In genomic region chrX:14064632-14065432, GRCh38 we compare ENCODE assay signal across 13 cellular contexts. TPM values are rescaled to one million over a fixed set of nuclear protein-coding genes. Genes with fewer than 3 reads are reported as not detected.
A peak's percentile ranks its signal among the peaks of the same experiment; 100 is the strongest.
DNase-seq lines count a peak whose midpoint lies in the region; ATAC-seq, FAIRE-seq and TF ChIP-seq lines count a peak whose summit lies in the region.
"Had no signal": no experiment of that assay in that cellular context is flagged by ENCODE, and none has a peak within 500 bp of the region (broad histone marks: within the 10 kb centered on the region; RNA-seq: fewer than 3 reads in every experiment).

No MANE protein-coding gene starts in this region.

- H3K9me3 ChIP-seq in HEK293 (ENCODE audit: control insufficient read depth, insufficient read depth, low read depth, low read length) (no peaks in the 10 kb centered on the region), Panc1 (ENCODE audit: control insufficient read depth, insufficient read depth, low read depth, low read length) (no peaks in the 10 kb centered on the region), osteoblast (ENCODE audit: low read depth, low read length) (no peaks in the 10 kb centered on the region)
- H3K9me3 ChIP-seq: gastroesophageal sphincter had no signal

- H3K27me3 ChIP-seq in Panc1 (ENCODE audit: control insufficient read depth, insufficient read depth, low read length) (no peaks in the 10 kb centered on the region), osteoblast (ENCODE audit: insufficient read depth, low read length) (no peaks in the 10 kb centered on the region)
- H3K27me3 ChIP-seq: gastroesophageal sphincter had no signal

- H3K4me3 Mint-ChIP-seq in stimulated activated naive B cell treated with anti-CD40 and anti-IgM and Interleukin-4, amounts not matched to agents 10 μg/mL and 1 μg/mL and 100 μg/mL, for 72 hours: no peak overlapping the region
- H3K4me3 Mint-ChIP-seq: activated naive CD8-positive, alpha-beta T cell treated with anti-CD3 and anti-CD28 coated beads for 36 hours; naive thymus-derived CD4-positive, alpha-beta T cell had no signal

- H3K27ac ChIP-seq in HEK293 (ENCODE audit: extremely low read depth, low read depth, low read length) (no peak overlapping the region), Panc1 (ENCODE audit: low read length) (no peak overlapping the region), osteoblast (ENCODE audit: low read depth, low read length) (no peak overlapping the region)
- H3K27ac ChIP-seq: dorsolateral prefrontal cortex, gastroesophageal sphincter had no signal

- H3K4me3 ChIP-seq in HEK293 (ENCODE audit: low read depth, low read length) (no peak overlapping the region), Panc1 (ENCODE audit: low read depth in 2 of 2, low read length in 2 of 2) (0 out of 4 replicates have a peak overlapping the region, but pooled peaks of 1 of the 2 experiments have one; percentile 16), osteoblast (ENCODE audit: insufficient read depth, low read length) (no peak overlapping the region)
- H3K4me3 ChIP-seq: dorsolateral prefrontal cortex, gastroesophageal sphincter had no signal

- no peaks in the 10 kb centered on the region for H3K36me3 Mint-ChIP-seq in stimulated activated naive B cell treated with anti-CD40 and anti-IgM and Interleukin-4, amounts not matched to agents 10 μg/mL and 1 μg/mL and 100 μg/mL, for 72 hours
- H3K36me3 Mint-ChIP-seq: activated naive CD8-positive, alpha-beta T cell treated with anti-CD3 and anti-CD28 coated beads for 36 hours; naive thymus-derived CD4-positive, alpha-beta T cell had no signal

- POLR2A ChIA-PET in HEK293 (lab: Yijun Ruan, JAX) (interaction anchor here (1.2 to 1.3 kb wide), 2 partner anchors 36 to 330 kb away, joined by 3 read pairs; partner anchors contain the start of genes OFD1 and TRAPPC2), Panc1 (lab: Charles Lee) (no interaction called here)

- H4K20me1 ChIP-seq in osteoblast (ENCODE audit: insufficient read depth, low read length): no peaks in the 10 kb centered on the region

- H3K9me3 Mint-ChIP-seq in stimulated activated naive B cell treated with anti-CD40 and anti-IgM and Interleukin-4, amounts not matched to agents 10 μg/mL and 1 μg/mL and 100 μg/mL, for 72 hours: no peaks in the 10 kb centered on the region
- H3K9me3 Mint-ChIP-seq: activated naive CD8-positive, alpha-beta T cell treated with anti-CD3 and anti-CD28 coated beads for 36 hours had no signal

- BruUV-seq in Panc1 (replicated peaks; lab: Mats Ljungman, UMichigan): no TSS peak

- H3K27me3 Mint-ChIP-seq in stimulated activated naive B cell treated with anti-CD40 and anti-IgM and Interleukin-4, amounts not matched to agents 10 μg/mL and 1 μg/mL and 100 μg/mL, for 72 hours: peaks cover 7 to 29% of the 10 kb centered on the region in 2 donors

- in situ Hi-C loops in Panc1 (cut with HindIII; ENCODE audit: low pct_unique_long_range_greater_than_20kb, low sequenced_read_pairs): no loop called here

- no peak for TF ChIP-seq CTCF in HEK293 (tag by site-specific recombination; IDR thresholded peaks at IDR 0.05)
- no peak for TF ChIP-seq CTCF in Panc1 (IDR thresholded peaks at IDR 0.05)
- no peak for TF ChIP-seq CTCF in osteoblast (IDR thresholded peaks at IDR 0.05; ENCODE audit: extremely low read depth, low read depth, low read length)

- no peaks in the 10 kb centered on the region for H3K4me1 Mint-ChIP-seq in stimulated activated naive B cell treated with anti-CD40 and anti-IgM and Interleukin-4, amounts not matched to agents 10 μg/mL and 1 μg/mL and 100 μg/mL, for 72 hours
- H3K4me1 Mint-ChIP-seq: activated naive CD8-positive, alpha-beta T cell treated with anti-CD3 and anti-CD28 coated beads for 36 hours; naive thymus-derived CD4-positive, alpha-beta T cell had no signal

- DNase-seq in Panc1 (ENCODE audit: low read depth, low spot score): no peak
- DNase-seq in osteoblast (ENCODE audit: insufficient read length, low spot score, missing footprints): peak; percentile 52
- DNase-seq in medulla oblongata (ENCODE audit: extremely low spot score): no peak
- no peak for DNase-seq in stimulated activated naive B cell treated with anti-CD40 and anti-IgM and Interleukin-4, amounts not matched to agents 10 μg/mL and 1 μg/mL and 100 μg/mL, for 72 hours
- DNase-seq: activated CD8-positive, alpha-beta memory T cell treated with anti-CD3 and anti-CD28 coated beads, Interleukin-2, amount 50 U/mL, for 4 hours; activated naive CD8-positive, alpha-beta T cell treated with anti-CD3 and anti-CD28 coated beads for 36 hours; dorsolateral prefrontal cortex; naive thymus-derived CD4-positive, alpha-beta T cell; NCI-H345 had no signal

- peak; percentile 65; the same call in 1 of the 2 replicates for ATAC-seq in Panc1
- no peak for ATAC-seq in stimulated activated naive B cell treated with anti-CD40 and anti-IgM and Interleukin-4, amounts not matched to agents 10 μg/mL and 1 μg/mL and 100 μg/mL, for 72 hours (replicated peaks)
- no peak for ATAC-seq in GM18520 (IDR thresholded peaks at IDR 0.05; ENCODE audit: unreplicated experiment)
- ATAC-seq: gastroesophageal sphincter; naive thymus-derived CD4-positive, alpha-beta T cell had no signal

- no peaks in the 10 kb centered on the region for H3K36me3 ChIP-seq in HEK293 (ENCODE audit: control insufficient read depth in 2 of 2, insufficient read depth in 1 of 2, low read length in 2 of 2)
- H3K36me3 ChIP-seq in Panc1 (ENCODE audit: control insufficient read depth, insufficient read depth, low read length): no peaks in the 10 kb centered on the region
- H3K36me3 ChIP-seq in osteoblast (ENCODE audit: insufficient read depth, low read length): no peaks in the 10 kb centered on the region
- H3K36me3 ChIP-seq: gastroesophageal sphincter had no signal

- H3K4me1 ChIP-seq in HEK293 (ENCODE audit: control insufficient read depth, insufficient read depth, low read length) (no peaks in the 10 kb centered on the region), Panc1 (ENCODE audit: control insufficient read depth, insufficient read depth, low read length) (no peaks in the 10 kb centered on the region), osteoblast (ENCODE audit: insufficient read depth, low read length) (no peaks in the 10 kb centered on the region)
- H3K4me1 ChIP-seq: gastroesophageal sphincter had no signal

- intact Hi-C loops in Panc1 (cut with micrococcal nuclease; ENCODE audit: unreplicated experiment): no loop called here

- no peaks in the 10 kb centered on the region for H3K79me2 ChIP-seq in osteoblast (ENCODE audit: insufficient read depth, low read length)

- H2AFZ ChIP-seq in osteoblast (ENCODE audit: low read length): no peak overlapping the region

- CTCF ChIA-PET in HEK293 (lab: Yijun Ruan, JAX) (interaction anchor here (0.6 to 0.9 kb wide), 2 partner anchors 11 to 141 kb away, joined by 3 read pairs; no protein-coding TSS in a partner anchor), Panc1 (lab: Charles Lee) (no interaction called here)

- H3K27ac Mint-ChIP-seq in stimulated activated naive B cell treated with anti-CD40 and anti-IgM and Interleukin-4, amounts not matched to agents 10 μg/mL and 1 μg/mL and 100 μg/mL, for 72 hours: no peak overlapping the region
- H3K27ac Mint-ChIP-seq: activated naive CD8-positive, alpha-beta T cell treated with anti-CD3 and anti-CD28 coated beads for 36 hours; naive thymus-derived CD4-positive, alpha-beta T cell had no signal

- FAIRE-seq in colon (lab: Jason Lieb, UNC): peak; percentile 53

- H3K4me2 ChIP-seq in osteoblast (ENCODE audit: insufficient read depth, low read length): no peak overlapping the region

TF ChIP-seq in HEK293, 187 proteins besides CTCF, POLR2A, EP300 and RAD21 (continues in another document):
- TF ChIP-seq ZNF394 (tag by site-specific recombination; IDR thresholded peaks at IDR 0.05; ENCODE audit: borderline replicate concordance) (no peak), ZNF354C (tag by site-specific recombination; IDR thresholded peaks at IDR 0.05; ENCODE audit: borderline replicate concordance, low read depth) (no peak), ZSCAN5A (tag by site-specific recombination; IDR thresholded peaks at IDR 0.05) (no peak), ZEB2 (tag by site-specific recombination; IDR thresholded peaks at IDR 0.05) (peak; percentile 52; the same call in 1 of the 2 replicates), KLF1 (tag by site-specific recombination; IDR thresholded peaks at IDR 0.05) (peak; percentile 37; the same call in 1 of the 2 replicates), ZNF777 (tag by site-specific recombination; IDR thresholded peaks at IDR 0.05; ENCODE audit: borderline replicate concordance) (no peak), FEZF1 (tag by site-specific recombination; IDR thresholded peaks at IDR 0.05) (peak; percentile 68), ZNF571 (tag by site-specific recombination; IDR thresholded peaks at IDR 0.05) (no peak), GLI2 (tag by site-specific recombination; IDR thresholded peaks at IDR 0.05; ENCODE audit: borderline replicate concordance, low read depth) (no peak), SETDB1 (IDR thresholded peaks at IDR 0.05; ENCODE audit: insufficient read length, low read length) (peak; percentile 24), ZNF629 (tag by site-specific recombination; IDR thresholded peaks at IDR 0.05) (0 out of 2 replicates have a peak, but pooled peaks have one; percentile 33), RBAK (tag by site-specific recombination; IDR thresholded peaks at IDR 0.05) (no peak), ZNF843 (tag by site-specific recombination; IDR thresholded peaks at IDR 0.05) (no peak)
- TF ChIP-seq, protein P1, sequence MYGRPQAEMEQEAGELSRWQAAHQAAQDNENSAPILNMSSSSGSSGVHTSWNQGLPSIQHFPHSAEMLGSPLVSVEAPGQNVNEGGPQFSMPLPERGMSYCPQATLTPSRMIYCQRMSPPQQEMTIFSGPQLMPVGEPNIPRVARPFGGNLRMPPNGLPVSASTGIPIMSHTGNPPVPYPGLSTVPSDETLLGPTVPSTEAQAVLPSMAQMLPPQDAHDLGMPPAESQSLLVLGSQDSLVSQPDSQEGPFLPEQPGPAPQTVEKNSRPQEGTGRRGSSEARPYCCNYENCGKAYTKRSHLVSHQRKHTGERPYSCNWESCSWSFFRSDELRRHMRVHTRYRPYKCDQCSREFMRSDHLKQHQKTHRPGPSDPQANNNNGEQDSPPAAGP (tag by site-specific recombination; IDR thresholded peaks at IDR 0.05): peak; percentile 74

RNA-seq across cellular contexts. Expression of gene GEMIN8, which starts 35.1 kb away (rescaled TPM):
- total RNA-seq in Panc1 (2021; ENCODE audit: unreplicated experiment) (11.2 TPM), osteoblast (17.0 and 22.7 TPM in 2 replicates)
- 13.1 TPM for polyA plus RNA-seq in Panc1 (2012; ENCODE audit: insufficient read length)
